ENCODE assay signal across 7 cellular contexts in genomic region chr9:121743441-121744001, GRCh38.
A peak's percentile ranks its signal among the peaks of the same experiment; 100 is the strongest.
DNase-seq lines count a peak whose midpoint lies in the region; ATAC-seq and TF ChIP-seq lines count a peak whose summit lies in the region.

No MANE protein-coding gene starts in this region.

- H3K36me3 Mint-ChIP-seq in mesothelial cell of epicardium: no peaks in the 10 kb centered on the region
- H3K36me3 Mint-ChIP-seq in activated CD4-positive, alpha-beta T cell treated with anti-CD3 and anti-CD28 coated beads, Interleukin-2, amount 10 ng/mL, durations not matched to agents 24 days and 14 days (ENCODE audit: low read depth): no peaks in the 10 kb centered on the region

- WGBS in HUES64: 32% methylated on average over 15 of the region's 15 CpGs
- WGBS in adrenal gland, 4 donors: 15 to 28% (median 17%) methylated on average over 8 to 15 of the region's 15 CpGs
- WGBS in heart right ventricle, 2 donors: 3 to 12% methylated on average over 15 of the region's 15 CpGs
- WGBS in prostate gland: 15% methylated on average over 15 of the region's 15 CpGs

- intact Hi-C loops in adrenal gland (cut with DNase I): no loop called here
- intact Hi-C loops in heart right ventricle (cut with DNase I): loop anchor here in 8 of 10 donors (1.0 to 10.0 kb wide), 10 partner anchors 41 to 249 kb away; no protein-coding TSS in a partner anchor
- intact Hi-C loops in prostate gland (cut with DNase I): loop anchor here (5.0 kb wide), 1 partner anchor 249 kb away; no protein-coding TSS in a partner anchor
- intact Hi-C loops in activated CD4-positive, alpha-beta T cell treated with anti-CD3 and anti-CD28 coated beads, Interleukin-2, amount 10 ng/mL, durations not matched to agents 24 days and 14 days (cut with micrococcal nuclease): loop anchor here (2.0 kb wide), 1 partner anchor 249 kb away; no protein-coding TSS in a partner anchor

- H3K9me3 ChIP-seq in HUES64 (ENCODE audit: insufficient read depth, low read depth, low read length): no peaks in the 10 kb centered on the region
- no peaks in the 10 kb centered on the region for H3K9me3 ChIP-seq in adrenal gland (replicated peaks in 1 of 3)
- no peaks in the 10 kb centered on the region for H3K9me3 ChIP-seq in heart right ventricle
- no peaks in the 10 kb centered on the region for H3K9me3 ChIP-seq in prostate gland

- no peak overlapping the region for H3K9ac ChIP-seq in HUES64 (ENCODE audit: low read depth, low read length)

- DNase-seq in adrenal gland (peak; percentile 83 to 95 (median 91)), heart right ventricle (peak; percentile 87 to 89), prostate gland (ENCODE audit: low spot score) (peak; percentile 83), mesothelial cell of epicardium (ENCODE audit: low spot score in 2 of 2, unreplicated experiment in 2 of 2) (no peak), SIG-M5 (lab: John Stamatoyannopoulos, UW) (no peak)
- no peak for DNase-seq in activated CD4-positive, alpha-beta T cell treated with anti-CD3 and anti-CD28 coated beads, Interleukin-2, amount 10 ng/mL, durations not matched to agents 24 days and 14 days

- no peak overlapping the region for H3K4me3 Mint-ChIP-seq in mesothelial cell of epicardium
- no peak overlapping the region for H3K4me3 Mint-ChIP-seq in activated CD4-positive, alpha-beta T cell treated with anti-CD3 and anti-CD28 coated beads, Interleukin-2, amount 10 ng/mL, durations not matched to agents 24 days and 14 days

- H3K4me3 ChIP-seq in HUES64 (ENCODE audit: low read length) (peak overlapping the region; percentile 8; the same call in 1 of the 2 replicates), adrenal gland (peak overlapping the region in 3 of 4 donors; percentile 29 to 59 (median 47)), heart right ventricle (peak overlapping the region; percentile 23 to 64 (median 52)), prostate gland (peak overlapping the region; percentile 18 to 20)

- no peak overlapping the region for H3K27ac Mint-ChIP-seq in mesothelial cell of epicardium
- H3K27ac Mint-ChIP-seq in activated CD4-positive, alpha-beta T cell treated with anti-CD3 and anti-CD28 coated beads, Interleukin-2, amount 10 ng/mL, durations not matched to agents 24 days and 14 days: no peak overlapping the region

- H3K9me3 Mint-ChIP-seq in mesothelial cell of epicardium: no peaks in the 10 kb centered on the region
- no peaks in the 10 kb centered on the region for H3K9me3 Mint-ChIP-seq in activated CD4-positive, alpha-beta T cell treated with anti-CD3 and anti-CD28 coated beads, Interleukin-2, amount 10 ng/mL, durations not matched to agents 24 days and 14 days

- H3K27me3 ChIP-seq in HUES64 (ENCODE audit: insufficient read depth, low read length): no peaks in the 10 kb centered on the region
- H3K27me3 ChIP-seq in adrenal gland: no peaks in the 10 kb centered on the region
- H3K27me3 ChIP-seq in heart right ventricle: no peaks in the 10 kb centered on the region
- no peaks in the 10 kb centered on the region for H3K27me3 ChIP-seq in prostate gland (replicated peaks; ENCODE audit: insufficient read depth)

- H3K4me1 Mint-ChIP-seq in mesothelial cell of epicardium: peaks cover 11% of the 10 kb centered on the region
- H3K4me1 Mint-ChIP-seq in activated CD4-positive, alpha-beta T cell treated with anti-CD3 and anti-CD28 coated beads, Interleukin-2, amount 10 ng/mL, durations not matched to agents 24 days and 14 days: peaks cover 13% of the 10 kb centered on the region

- peaks cover 56% of the 10 kb centered on the region for H3K4me1 ChIP-seq in HUES64 (ENCODE audit: insufficient read depth, low read length)
- peaks cover 62 to 87% of the 10 kb centered on the region in 2 donors for H3K4me1 ChIP-seq in adrenal gland (replicated peaks in 1 of 2)
- H3K4me1 ChIP-seq in heart right ventricle: peaks cover 58 to 100% (median 90%) of the 10 kb centered on the region in 9 donors
- H3K4me1 ChIP-seq in prostate gland (replicated peaks): peaks cover 23% of the 10 kb centered on the region

- peak in 1 of 2 donors; percentile 77 for TF ChIP-seq POLR2A in adrenal gland (IDR thresholded peaks at IDR 0.05)
- peak; percentile 63 for TF ChIP-seq POLR2A in prostate gland (IDR thresholded peaks at IDR 0.05)

- H3K36me3 ChIP-seq in HUES64 (ENCODE audit: insufficient read depth, low read length): no peaks in the 10 kb centered on the region
- H3K36me3 ChIP-seq in adrenal gland (replicated peaks in 1 of 2): no peaks in the 10 kb centered on the region
- no peaks in the 10 kb centered on the region for H3K36me3 ChIP-seq in heart right ventricle
- no peaks in the 10 kb centered on the region for H3K36me3 ChIP-seq in prostate gland

- ATAC-seq in heart right ventricle: peak; percentile 89 to 93 (median 92)

- H3K27ac ChIP-seq in HUES64 (ENCODE audit: low read depth, low read length) (peak overlapping the region; percentile 36; the same call in 1 of the 2 replicates), adrenal gland (peak overlapping the region; percentile 44 to 91 (median 85)), heart right ventricle (peak overlapping the region; percentile 89 to 98 (median 94)), prostate gland (peak overlapping the region; percentile 80 to 83)

- H3K27me3 Mint-ChIP-seq in mesothelial cell of epicardium (ENCODE audit: low read depth): no peaks in the 10 kb centered on the region
- H3K27me3 Mint-ChIP-seq in activated CD4-positive, alpha-beta T cell treated with anti-CD3 and anti-CD28 coated beads, Interleukin-2, amount 10 ng/mL, durations not matched to agents 24 days and 14 days: peaks cover 6% of the 10 kb centered on the region

- TF ChIP-seq CTCF in adrenal gland (IDR thresholded peaks at IDR 0.05) (peak in 5 of 6 experiments; percentile 28 to 65 (median 48)), heart right ventricle (IDR thresholded peaks at IDR 0.05) (peak in 3 of 9 donors; percentile 15 to 32 (median 23)), prostate gland (IDR thresholded peaks at IDR 0.05) (peak in 2 of 4 experiments; percentile 41 to 61), mesothelial cell of epicardium (IDR thresholded peaks at IDR 0.05; ENCODE audit: unreplicated experiment) (no peak)

Comparison
In these comparisons a context has a peak if more than half of its experiments do, and no peak if none do; other contexts are left out.
1. H3K27ac ChIP-seq: peak in every context shown above with its lines; median percentile 94 in heart right ventricle; 85 in adrenal gland; 82 in prostate gland; 36 in HUES64.
2. DNase-seq: peak in adrenal gland (7 of 7), heart right ventricle (2 of 2) and prostate gland (single experiment); none in mesothelial cell of epicardium (0 of 2), activated CD4-positive, alpha-beta T cell treated with anti-CD3 and anti-CD28 coated beads, Interleukin-2, amount 10 ng/mL, durations not matched to agents 24 days and 14 days (single experiment) and SIG-M5 (single experiment).
3. intact Hi-C loops: an anchor here in heart right ventricle (1.0 to 10.0 kb wide), prostate gland (5.0 kb wide) and activated CD4-positive, alpha-beta T cell treated with anti-CD3 and anti-CD28 coated beads, Interleukin-2, amount 10 ng/mL, durations not matched to agents 24 days and 14 days (2.0 kb wide); none called in adrenal gland.
4. Peak in every context shown above with its lines, with median percentiles within 50 percentile points of each other: H3K4me3 ChIP-seq.